ENCODE assay signal across 8 cellular contexts in genomic region chr20:32534661-32535240, GRCh38. TPM values are rescaled to one million over a fixed set of nuclear protein-coding genes. Genes with fewer than 3 reads are reported as not detected.
A peak's percentile ranks its signal among the peaks of the same experiment; 100 is the strongest.
DNase-seq lines count a peak whose midpoint lies in the region; ATAC-seq, FAIRE-seq and TF ChIP-seq lines count a peak whose summit lies in the region.

No MANE protein-coding gene starts in this region.

- H3K4ac ChIP-seq in H1 (replicated peaks; ENCODE audit: insufficient read length, low read depth, low read length), result no peak overlapping the region

- ATAC-seq in activated CD4-positive, CD25-positive, alpha-beta regulatory T cell treated with anti-CD3 and anti-CD28 coated beads, Interleukin-2, amount 50 U/mL, for 24 hours, result peak; percentile 26 to 38
- ATAC-seq in HG02938 (IDR thresholded peaks at IDR 0.05; ENCODE audit: unreplicated experiment) (no peak), GM18867 (IDR thresholded peaks at IDR 0.05; ENCODE audit: unreplicated experiment) (no peak)

- no peaks in the 10 kb centered on the region for H3K79me1 ChIP-seq in H1 (ENCODE audit: low read depth, low read length)

- H2BK12ac ChIP-seq in H1 (ENCODE audit: low read depth, low read length), result no peak overlapping the region

- H2AK5ac ChIP-seq in H1 (ENCODE audit: low read depth, low read length), result no peak overlapping the region

- no peak overlapping the region for H2BK15ac ChIP-seq in H1 (ENCODE audit: low read length)

- peaks cover 3% of the 10 kb centered on the region for H3K36me3 Mint-ChIP-seq in activated CD4-positive, alpha-beta T cell treated with anti-CD3 and anti-CD28 coated beads, Interleukin-2, amount 10 ng/mL, durations not matched to agents 24 days and 14 days (ENCODE audit: low read depth)

- no peak for FAIRE-seq in H1 (lab: Jason Lieb, UNC)
- FAIRE-seq in RCC 7860 (lab: Jason Lieb, UNC), result no peak

- H3K36me3 ChIP-seq in H1 (ENCODE audit: control insufficient read depth in 2 of 4, insufficient read depth in 4 of 4, low read length in 3 of 4), result no peaks in the 10 kb centered on the region
- H3K36me3 ChIP-seq in stomach, result no peaks in the 10 kb centered on the region

- H4K5ac ChIP-seq in H1 (ENCODE audit: insufficient read length, low read depth, low read length), result no peak overlapping the region

- TF ChIP-seq POLR2A in H1 (IDR thresholded peaks at IDR 0.05; ENCODE audit: control extremely low read depth in 1 of 2, low read depth in 2 of 2, low read length in 2 of 2) (no peak), stomach (IDR thresholded peaks at IDR 0.05) (no peak)

- H4K8ac ChIP-seq in H1 (ENCODE audit: extremely low read depth, insufficient read depth, low read length), result no peak overlapping the region

- H3K27ac ChIP-seq in H1 (ENCODE audit: low read depth, low read length) (no peak overlapping the region), stomach (peak overlapping the region in 3 of 5 donors; percentile 66 to 82 (median 77))

- no peak overlapping the region for H3K14ac ChIP-seq in H1 (ENCODE audit: insufficient read length)

- H4K91ac ChIP-seq in H1 (replicated peaks; ENCODE audit: insufficient read length, low read length), result no peak overlapping the region

- no peaks in the 10 kb centered on the region for H3K9me3 Mint-ChIP-seq in activated CD4-positive, alpha-beta T cell treated with anti-CD3 and anti-CD28 coated beads, Interleukin-2, amount 10 ng/mL, durations not matched to agents 24 days and 14 days

- H2BK120ac ChIP-seq in H1 (replicated peaks; ENCODE audit: low read depth, low read length), result no peak overlapping the region

- WGBS in H1 (ENCODE audit: extremely low coverage in 1 of 2, insufficient coverage in 1 of 2, insufficient read length in 1 of 2, insufficient replicate concordance in 2 of 2, low coverage in 1 of 2, low lambda C conversion rate in 2 of 2, missing lambda C conversion rate in 1 of 2), 2 experiments, result 13% methylated on average over 8 of the region's 8 CpGs; no CpG with 5 or more reads in 1 of the 2 experiments
- WGBS in stomach, 5 donors, result 48 to 68% (median 50%) methylated on average over 8 of the region's 8 CpGs

- no peak overlapping the region for H3K9ac ChIP-seq in H1 (replicated peaks in 1 of 4; ENCODE audit: extremely low read depth in 1 of 4, low read depth in 3 of 4, low read length in 3 of 4)

- peaks cover 11% of the 10 kb centered on the region for H3K23me2 ChIP-seq in H1 (ENCODE audit: low read depth, low read length)

- no peak overlapping the region for H3K56ac ChIP-seq in H1 (replicated peaks; ENCODE audit: insufficient read length, low read depth, low read length)

- TF ChIP-seq CTCF in H1 (IDR thresholded peaks at IDR 0.05; ENCODE audit: control extremely low read depth in 1 of 3, insufficient read depth in 1 of 3, low read depth in 1 of 3, low read length in 3 of 3) (no peak), stomach (IDR thresholded peaks at IDR 0.05) (no peak)

- no peak for TF ChIP-seq RAD21 in H1 (IDR thresholded peaks at IDR 0.05 in 1 of 2, conservative IDR thresholded peaks at IDR 0.05 in 1 of 2; ENCODE audit: low read depth in 2 of 2, low read length in 2 of 2)

- TF ChIP-seq EP300 in H1 (IDR thresholded peaks at IDR 0.05; ENCODE audit: borderline replicate concordance in 1 of 2, low read depth in 2 of 2, low read length in 2 of 2) (no peak), stomach (IDR thresholded peaks at IDR 0.05) (no peak)

- peak overlapping the region; percentile 79 for H3K4me3 Mint-ChIP-seq in activated CD4-positive, alpha-beta T cell treated with anti-CD3 and anti-CD28 coated beads, Interleukin-2, amount 10 ng/mL, durations not matched to agents 24 days and 14 days

- H3K9me3 ChIP-seq in H1 (ENCODE audit: insufficient read depth in 2 of 2, low read depth in 1 of 2, low read length in 1 of 2) (no peaks in the 10 kb centered on the region), stomach (no peaks in the 10 kb centered on the region)

- H3K4me1 ChIP-seq in H1 (replicated peaks in 1 of 4; ENCODE audit: control insufficient read depth in 3 of 4, insufficient read depth in 4 of 4, low read length in 3 of 4), result peaks cover 10 to 24% (median 17%) of the 10 kb centered on the region in 4 experiments
- peaks cover 30 to 43% (median 33%) of the 10 kb centered on the region in 4 donors for H3K4me1 ChIP-seq in stomach

- H3K27me3 Mint-ChIP-seq in activated CD4-positive, alpha-beta T cell treated with anti-CD3 and anti-CD28 coated beads, Interleukin-2, amount 10 ng/mL, durations not matched to agents 24 days and 14 days, result no peaks in the 10 kb centered on the region

- H2BK20ac ChIP-seq in H1 (ENCODE audit: low read length), result no peak overlapping the region

- no peak overlapping the region for H2AFZ ChIP-seq in H1 (ENCODE audit: low read length)

- no peaks in the 10 kb centered on the region for H3K79me2 ChIP-seq in H1 (ENCODE audit: control insufficient read depth in 1 of 2, insufficient read depth in 2 of 2, low read length in 2 of 2)

- DNase-seq in activated CD4-positive, CD25-positive, alpha-beta regulatory T cell treated with anti-CD3 and anti-CD28 coated beads, Interleukin-2, amount 50 U/mL, for 72 hours, result no peak
- peak; percentile 86 for DNase-seq in activated CD4-positive, alpha-beta T cell treated with anti-CD3 and anti-CD28 coated beads, Interleukin-2, amount 10 ng/mL, durations not matched to agents 24 days and 14 days
- DNase-seq in H1 (ENCODE audit: low read depth in 1 of 2, low spot score in 2 of 2) (no peak), stomach (no peak), RCC 7860 (ENCODE audit: low spot score) (no peak)

- H3K4me3 ChIP-seq in H1 (ENCODE audit: extremely low read depth in 1 of 4, insufficient read depth in 2 of 4, low read depth in 3 of 4, low read length in 4 of 4) (no peak overlapping the region), stomach (no peak overlapping the region)

- peaks cover 0 to 5% of the 10 kb centered on the region in 2 experiments for H4K20me1 ChIP-seq in H1 (replicated peaks in 1 of 2; ENCODE audit: control insufficient read depth in 1 of 2, insufficient read depth in 2 of 2, low read length in 2 of 2)

- POLR2A ChIA-PET in H1 (lab: Charles Lee; ENCODE audit: partially characterized antibody), result interaction anchor here (0.6 kb wide), 1 partner anchor 54 kb away, joined by 3 read pairs; no protein-coding TSS in a partner anchor

- no peak overlapping the region for H3K18ac ChIP-seq in H1 (ENCODE audit: extremely low read depth, low read length)

- CTCF ChIA-PET in H1 (lab: Charles Lee; ENCODE audit: partially characterized antibody), result interaction anchor here (0.7 to 3.2 kb wide), 9 partner anchors 10 to 119 kb away, joined by 3 to 24 read pairs (median 7); no protein-coding TSS in a partner anchor

- H3K4me1 Mint-ChIP-seq in activated CD4-positive, alpha-beta T cell treated with anti-CD3 and anti-CD28 coated beads, Interleukin-2, amount 10 ng/mL, durations not matched to agents 24 days and 14 days, result peaks cover 57% of the 10 kb centered on the region

- H2BK5ac ChIP-seq in H1 (ENCODE audit: low read depth, low read length), result no peak overlapping the region

- peak overlapping the region; percentile 89 for H3K27ac Mint-ChIP-seq in activated CD4-positive, alpha-beta T cell treated with anti-CD3 and anti-CD28 coated beads, Interleukin-2, amount 10 ng/mL, durations not matched to agents 24 days and 14 days

- peaks cover 3 to 22% (median 20%) of the 10 kb centered on the region in 4 experiments for H3K27me3 ChIP-seq in H1 (replicated peaks in 1 of 4; ENCODE audit: control insufficient read depth in 3 of 4, extremely low read depth in 1 of 4, insufficient read depth in 3 of 4, low read length in 3 of 4)
- no peaks in the 10 kb centered on the region for H3K27me3 ChIP-seq in stomach

- no peak overlapping the region for H3K23ac ChIP-seq in H1 (ENCODE audit: insufficient read length)

- 0 out of 4 replicates have a peak overlapping the region, but pooled peaks of 1 of the 2 experiments have one; percentile 8 for H3K4me2 ChIP-seq in H1 (ENCODE audit: insufficient read depth in 1 of 2, low read depth in 2 of 2, low read length in 2 of 2)

- intact Hi-C loops in activated CD4-positive, alpha-beta T cell treated with anti-CD3 and anti-CD28 coated beads, Interleukin-2, amount 10 ng/mL, durations not matched to agents 24 days and 14 days (cut with micrococcal nuclease), result loop anchor here (1.0 to 5.0 kb wide), 5 partner anchors 8 to 327 kb away; partner anchors contain the start of genes COMMD7, NOL4L, PLAGL2 and POFUT1
- intact Hi-C loops in stomach (cut with DNase I; ENCODE audit: low total_unique reads), result no loop called here

TF ChIP-seq in H1, 55 proteins besides CTCF, POLR2A, EP300 and RAD21:
- TF ChIP-seq POU5F1 (IDR thresholded peaks at IDR 0.05; ENCODE audit: low read depth, low read length) (no peak), JUND (IDR thresholded peaks at IDR 0.05; ENCODE audit: low read length) (0 out of 2 replicates have a peak, but pooled peaks have one; percentile 14), NRF1 (IDR thresholded peaks at IDR 0.05; ENCODE audit: low read depth, low read length) (no peak), BACH1 (IDR thresholded peaks at IDR 0.05; ENCODE audit: low read length) (no peak), CTBP2 (IDR thresholded peaks at IDR 0.05; ENCODE audit: borderline replicate concordance, insufficient read depth, insufficient read length, low read length) (no peak), SP1 (IDR thresholded peaks at IDR 0.05; ENCODE audit: low read depth, low read length) (no peak), TAF7 (optimal IDR thresholded peaks at IDR 0.05; ENCODE audit: borderline replicate concordance, low read depth, low read length) (no peak), CHD1 (IDR thresholded peaks at IDR 0.05; ENCODE audit: low read depth, low read length) (no peak)

RNA-seq across cellular contexts. Expression of gene NOL4L, which starts 50.4 kb away (rescaled TPM):
- 13.0 and 18.0 TPM in 2 replicates for total RNA-seq in activated CD4-positive, alpha-beta T cell treated with anti-CD3 and anti-CD28 coated beads, Interleukin-2, amount 10 ng/mL, durations not matched to agents 24 days and 14 days
- 23.5 and 23.7 TPM in 2 replicates for total RNA-seq in H1 (2021; fragmentation: NEBNext Ultra II Directional; extraction: Animal tissue kit (Norgen Biotek cat#: 25700))
- polyA plus RNA-seq in H1 (2011; rRNA removed) (15.3 and 24.9 TPM in 2 replicates), stomach (1 to 10 TPM; 3.8 to 8.3 (median 7.6) TPM)
- 11.7 TPM for polyA plus RNA-seq in H1 (2011; cell fraction: cytosol; rRNA removed)
- 37.7 TPM for polyA plus RNA-seq in H1 (2011; cell fraction: nucleus; rRNA removed)
- 18.6 to 23.1 TPM (median 21.2 TPM) in 4 replicates for polyA plus RNA-seq in H1 (2012, experiment 1 of 2)
- 15.5 TPM for polyA plus RNA-seq in H1 (2012, experiment 2 of 2)
- polyA plus RNA-seq in H1 (2013, experiment 1 of 2), result 16.7 TPM
- polyA plus RNA-seq in H1 (2013, experiment 2 of 2), result 18.6 TPM
- polyA minus RNA-seq in H1 (2011; rRNA and poly(A)+ RNA removed), result 8.1 and 8.9 TPM in 2 replicates
- polyA minus RNA-seq in H1 (2011; cell fraction: cytosol; rRNA and poly(A)+ RNA removed), result 14.1 TPM
- 14.4 TPM for polyA minus RNA-seq in H1 (2011; cell fraction: nucleus; rRNA and poly(A)+ RNA removed)
- total RNA-seq in stomach, result 10 to 100 TPM; 12.5 to 54.0 (median 29.0) TPM

Comparison
In these comparisons a context has a peak if more than half of its experiments do, and no peak if none do; other contexts are left out.
1. ATAC-seq: peak in activated CD4-positive, CD25-positive, alpha-beta regulatory T cell treated with anti-CD3 and anti-CD28 coated beads, Interleukin-2, amount 50 U/mL, for 24 hours (2 of 2); none in HG02938 (single experiment) and GM18867 (single experiment).